Comparison of ENCODE assay signal across 1 cellular context in genomic region chr7:2575733-2576350, GRCh38.
TF ChIP-seq lines count a peak whose summit lies in the region.

No MANE protein-coding gene starts in this region.

TF ChIP-seq in GM23338, 12 proteins besides CTCF, POLR2A, EP300 and RAD21:
- TF ChIP-seq ZNF114 (CRISPR knock-in tag; IDR thresholded peaks at IDR 0.05) (no peak), ZNF462 (CRISPR knock-in tag; IDR thresholded peaks at IDR 0.05) (no peak), ZNF331 (CRISPR knock-in tag; IDR thresholded peaks at IDR 0.05; ENCODE audit: low read depth) (no peak), JUNB (IDR thresholded peaks at IDR 0.05; ENCODE audit: unreplicated experiment) (no peak), CREB1 (CRISPR knock-in tag; IDR thresholded peaks at IDR 0.05; ENCODE audit: low read depth) (no peak), EZH2phosphoT487 (IDR thresholded peaks at IDR 0.05; ENCODE audit: unreplicated experiment) (no peak), POLR2AphosphoS5 (IDR thresholded peaks at IDR 0.05; ENCODE audit: low read depth) (no peak), STAT1 (IDR thresholded peaks at IDR 0.05; ENCODE audit: unreplicated experiment) (no peak), NANOG (IDR thresholded peaks at IDR 0.05; ENCODE audit: borderline replicate concordance) (no peak), EZH2 (IDR thresholded peaks at IDR 0.05; ENCODE audit: low read depth, unreplicated experiment) (no peak)
- TF ChIP-seq, protein P1, sequence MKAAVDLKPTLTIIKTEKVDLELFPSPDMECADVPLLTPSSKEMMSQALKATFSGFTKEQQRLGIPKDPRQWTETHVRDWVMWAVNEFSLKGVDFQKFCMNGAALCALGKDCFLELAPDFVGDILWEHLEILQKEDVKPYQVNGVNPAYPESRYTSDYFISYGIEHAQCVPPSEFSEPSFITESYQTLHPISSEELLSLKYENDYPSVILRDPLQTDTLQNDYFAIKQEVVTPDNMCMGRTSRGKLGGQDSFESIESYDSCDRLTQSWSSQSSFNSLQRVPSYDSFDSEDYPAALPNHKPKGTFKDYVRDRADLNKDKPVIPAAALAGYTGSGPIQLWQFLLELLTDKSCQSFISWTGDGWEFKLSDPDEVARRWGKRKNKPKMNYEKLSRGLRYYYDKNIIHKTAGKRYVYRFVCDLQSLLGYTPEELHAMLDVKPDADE (IDR thresholded peaks at IDR 0.05): no peak
- TF ChIP-seq, protein P2, sequence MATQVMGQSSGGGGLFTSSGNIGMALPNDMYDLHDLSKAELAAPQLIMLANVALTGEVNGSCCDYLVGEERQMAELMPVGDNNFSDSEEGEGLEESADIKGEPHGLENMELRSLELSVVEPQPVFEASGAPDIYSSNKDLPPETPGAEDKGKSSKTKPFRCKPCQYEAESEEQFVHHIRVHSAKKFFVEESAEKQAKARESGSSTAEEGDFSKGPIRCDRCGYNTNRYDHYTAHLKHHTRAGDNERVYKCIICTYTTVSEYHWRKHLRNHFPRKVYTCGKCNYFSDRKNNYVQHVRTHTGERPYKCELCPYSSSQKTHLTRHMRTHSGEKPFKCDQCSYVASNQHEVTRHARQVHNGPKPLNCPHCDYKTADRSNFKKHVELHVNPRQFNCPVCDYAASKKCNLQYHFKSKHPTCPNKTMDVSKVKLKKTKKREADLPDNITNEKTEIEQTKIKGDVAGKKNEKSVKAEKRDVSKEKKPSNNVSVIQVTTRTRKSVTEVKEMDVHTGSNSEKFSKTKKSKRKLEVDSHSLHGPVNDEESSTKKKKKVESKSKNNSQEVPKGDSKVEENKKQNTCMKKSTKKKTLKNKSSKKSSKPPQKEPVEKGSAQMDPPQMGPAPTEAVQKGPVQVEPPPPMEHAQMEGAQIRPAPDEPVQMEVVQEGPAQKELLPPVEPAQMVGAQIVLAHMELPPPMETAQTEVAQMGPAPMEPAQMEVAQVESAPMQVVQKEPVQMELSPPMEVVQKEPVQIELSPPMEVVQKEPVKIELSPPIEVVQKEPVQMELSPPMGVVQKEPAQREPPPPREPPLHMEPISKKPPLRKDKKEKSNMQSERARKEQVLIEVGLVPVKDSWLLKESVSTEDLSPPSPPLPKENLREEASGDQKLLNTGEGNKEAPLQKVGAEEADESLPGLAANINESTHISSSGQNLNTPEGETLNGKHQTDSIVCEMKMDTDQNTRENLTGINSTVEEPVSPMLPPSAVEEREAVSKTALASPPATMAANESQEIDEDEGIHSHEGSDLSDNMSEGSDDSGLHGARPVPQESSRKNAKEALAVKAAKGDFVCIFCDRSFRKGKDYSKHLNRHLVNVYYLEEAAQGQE (IDR thresholded peaks at IDR 0.05; ENCODE audit: unreplicated experiment): no peak
